In the genomic region with DNA sequence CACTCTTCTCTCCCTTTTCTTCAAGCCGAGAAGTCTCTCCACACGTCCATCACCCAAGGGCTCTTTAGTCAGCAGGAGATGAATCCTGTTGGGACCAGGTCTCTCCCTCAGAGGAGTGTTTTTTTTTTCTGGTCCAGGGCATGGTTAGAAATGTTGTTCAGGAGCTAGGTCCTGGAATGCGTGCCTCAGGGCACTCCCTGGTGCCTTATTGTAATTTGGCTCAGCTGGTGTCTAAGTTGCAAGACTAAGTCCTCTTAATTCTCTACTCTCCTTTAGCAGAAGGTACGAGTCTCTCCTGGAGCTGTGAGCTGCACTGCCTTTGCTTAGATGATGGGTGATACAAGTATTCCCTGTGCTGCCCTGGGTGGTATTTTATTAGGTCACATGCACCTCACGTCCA, we compare ENCODE assay signal across 39 cellular contexts.
"Had no signal": no experiment of that assay in that cellular context is flagged by ENCODE, and none has a peak within 500 bp of the region (broad histone marks: within the 10 kb centered on the region; RNA-seq: fewer than 3 reads in every experiment).

No MANE protein-coding gene starts in this region.

- H3K4me1 ChIP-seq: adrenal gland, ascending aorta, body of pancreas, breast epithelium had no signal

- H3K4me1 Mint-ChIP-seq: activated naive CD4-positive, alpha-beta T cell treated with anti-CD3 and anti-CD28 coated beads, Interleukin-2, amount 10 ng/mL, durations not matched to agents 7 days and 5 days; activated naive CD4-positive, alpha-beta T cell treated with anti-CD3 and anti-CD28 coated beads, Interleukin-2, amount 50 U/mL, for 24 hours; activated naive CD8-positive, alpha-beta T cell treated with anti-CD3 and anti-CD28 coated beads for 36 hours; activated naive CD8-positive, alpha-beta T cell treated with anti-CD3 and anti-CD28 coated beads, Interleukin-2, amount 10 ng/mL, durations not matched to agents 7 days and 5 days; activated naive CD8-positive, alpha-beta T cell treated with anti-CD3 and anti-CD28 coated beads, Interleukin-2, amount 50 U/mL, for 24 hours; brain; central memory CD8-positive, alpha-beta T cell had no signal

- H3K36me3 Mint-ChIP-seq: activated naive CD4-positive, alpha-beta T cell treated with anti-CD3 and anti-CD28 coated beads, Interleukin-2, amount 10 ng/mL, durations not matched to agents 7 days and 5 days; activated naive CD8-positive, alpha-beta T cell treated with anti-CD3 and anti-CD28 coated beads for 36 hours; activated naive CD8-positive, alpha-beta T cell treated with anti-CD3 and anti-CD28 coated beads, Interleukin-2, amount 10 ng/mL, durations not matched to agents 7 days and 5 days had no signal

- H3K27ac Mint-ChIP-seq: activated naive CD4-positive, alpha-beta T cell treated with anti-CD3 and anti-CD28 coated beads for 36 hours; activated naive CD4-positive, alpha-beta T cell treated with anti-CD3 and anti-CD28 coated beads, Interleukin-2, amount 10 ng/mL, durations not matched to agents 7 days and 5 days; activated naive CD4-positive, alpha-beta T cell treated with anti-CD3 and anti-CD28 coated beads, Interleukin-2, amount 50 U/mL, for 24 hours; activated naive CD4-positive, alpha-beta T cell treated with anti-CD3 and anti-CD28 coated beads, Interleukin-2, amount 50 U/mL, for 72 hours; activated naive CD8-positive, alpha-beta T cell; activated naive CD8-positive, alpha-beta T cell treated with anti-CD3 and anti-CD28 coated beads for 36 hours; activated naive CD8-positive, alpha-beta T cell treated with anti-CD3 and anti-CD28 coated beads, Interleukin-2, amount 10 ng/mL, durations not matched to agents 7 days and 5 days; activated naive CD8-positive, alpha-beta T cell treated with anti-CD3 and anti-CD28 coated beads, Interleukin-2, amount 50 U/mL, for 24 hours; activated T-cell treated with anti-CD3 and anti-CD28 coated beads, Interleukin-2, amount 50 U/mL, for 24 hours; activated T-cell treated with anti-CD3 and anti-CD28 coated beads, Interleukin-2, amount 50 U/mL, for 72 hours; activated T-helper 1 cell treated with anti-CD3 and anti-CD28 coated beads, Interleukin-12 subunit alpha, Interleukin-12 subunit beta, Interleukin-2, Interleukin-4 antibody, amounts not matched to agents 30 ng/mL and 10 ng/mL and 1 ng/mL, durations not matched to agents 14 hours and 24 hours and 36 hours; activated T-helper 2 cell treated with anti-CD3 and anti-CD28 coated beads, Interferon-gamma antibody, Interleukin-2, Interleukin-4, amounts not matched to agents 10 μg/mL and 5 μg/mL and 100 μg/mL, durations not matched to agents 14 hours and 24 hours and 36 hours; brain had no signal

- H3K27me3 ChIP-seq: adrenal gland, ascending aorta, body of pancreas, brain microvascular endothelial cell, breast epithelium, cardiac muscle cell had no signal

- ATAC-seq: activated naive CD4-positive, alpha-beta T cell treated with anti-CD3 and anti-CD28 coated beads, Interleukin-2, amount 50 U/mL, for 72 hours; activated naive CD8-positive, alpha-beta T cell treated with anti-CD3 and anti-CD28 coated beads, Interleukin-2, amount 50 U/mL, for 24 hours; activated T-cell treated with anti-CD3 and anti-CD28 coated beads, Interleukin-2, amount 50 U/mL, for 4 hours; activated T-cell treated with anti-CD3 and anti-CD28 coated beads, Interleukin-2, amount 50 U/mL, for 72 hours; body of pancreas had no signal

- H3K27me3 Mint-ChIP-seq: activated naive CD4-positive, alpha-beta T cell treated with anti-CD3 and anti-CD28 coated beads, Interleukin-2, amount 10 ng/mL, durations not matched to agents 7 days and 5 days; activated naive CD4-positive, alpha-beta T cell treated with anti-CD3 and anti-CD28 coated beads, Interleukin-2, amount 50 U/mL, for 24 hours; activated naive CD8-positive, alpha-beta T cell; activated naive CD8-positive, alpha-beta T cell treated with anti-CD3 and anti-CD28 coated beads for 36 hours; activated naive CD8-positive, alpha-beta T cell treated with anti-CD3 and anti-CD28 coated beads, Interleukin-2, amount 10 ng/mL, durations not matched to agents 7 days and 5 days; activated naive CD8-positive, alpha-beta T cell treated with anti-CD3 and anti-CD28 coated beads, Interleukin-2, amount 50 U/mL, for 24 hours; activated T-cell treated with anti-CD3 and anti-CD28 coated beads, Interleukin-2, amount 50 U/mL, for 24 hours; brain; central memory CD8-positive, alpha-beta T cell had no signal

- FAIRE-seq: astrocyte, bronchial epithelial cell had no signal

- H3K4me3 ChIP-seq: adrenal gland, ascending aorta, body of pancreas, breast epithelium, cardiac muscle cell had no signal

- DNase-seq: activated effector memory CD4-positive, alpha-beta T cell treated with Interleukin-2 at 50 U/mL for 16 hours; activated gamma-delta T cell; activated gamma-delta T cell treated with Interleukin-2 at 50 U/mL for 16 hours; activated naive CD4-positive, alpha-beta T cell; activated naive CD4-positive, alpha-beta T cell treated with anti-CD3 and anti-CD28 coated beads for 36 hours; activated naive CD4-positive, alpha-beta T cell treated with anti-CD3 and anti-CD28 coated beads, Interleukin-2, amount 10 ng/mL, durations not matched to agents 7 days and 5 days; activated naive CD4-positive, alpha-beta T cell treated with anti-CD3 and anti-CD28 coated beads, Interleukin-2, amount 50 U/mL, for 16 hours; activated naive CD4-positive, alpha-beta T cell treated with Interleukin-2 at 50 U/mL for 16 hours; activated naive CD8-positive, alpha-beta T cell treated with anti-CD3 and anti-CD28 coated beads for 36 hours; activated naive CD8-positive, alpha-beta T cell treated with anti-CD3 and anti-CD28 coated beads, Interleukin-2, amount 10 ng/mL, durations not matched to agents 7 days and 5 days; activated naive CD8-positive, alpha-beta T cell treated with anti-CD3 and anti-CD28 coated beads, Interleukin-2, amount 50 U/mL, for 24 hours; activated T-cell treated with anti-CD3 and anti-CD28 coated beads for 4 hours; activated T-cell treated with anti-CD3 and anti-CD28 coated beads, Interleukin-2, amount 50 U/mL, for 1 hour; activated T-cell treated with anti-CD3 and anti-CD28 coated beads, Interleukin-2, amount 50 U/mL, for 24 hours; activated T-cell treated with anti-CD3 and anti-CD28 coated beads, Interleukin-2, amount 50 U/mL, for 4 hours; activated T-cell treated with anti-CD3 and anti-CD28 coated beads, Interleukin-2, amount 50 U/mL, for 48 hours; activated T-cell treated with anti-CD3 and anti-CD28 coated beads, Interleukin-2, amount 50 U/mL, for 72 hours; adrenal gland; amniotic stem cell; amygdala; anterior cingulate cortex; aorta; body of pancreas; brain microvascular endothelial cell; caudate nucleus; central memory CD4-positive, alpha-beta T cell; cerebellar nuclear complex had no signal

- H3K27ac ChIP-seq: adrenal gland, ascending aorta, body of pancreas, brain microvascular endothelial cell, breast epithelium, cardiac muscle cell had no signal

- H3K36me3 ChIP-seq: adrenal gland, brain microvascular endothelial cell, breast epithelium, cardiac muscle cell had no signal

- H3K4me3 Mint-ChIP-seq: activated naive CD4-positive, alpha-beta T cell treated with anti-CD3 and anti-CD28 coated beads for 36 hours; activated naive CD4-positive, alpha-beta T cell treated with anti-CD3 and anti-CD28 coated beads, Interleukin-2, amount 10 ng/mL, durations not matched to agents 7 days and 5 days; activated naive CD4-positive, alpha-beta T cell treated with anti-CD3 and anti-CD28 coated beads, Interleukin-2, amount 50 U/mL, for 24 hours; activated naive CD8-positive, alpha-beta T cell; activated naive CD8-positive, alpha-beta T cell treated with anti-CD3 and anti-CD28 coated beads for 36 hours; activated naive CD8-positive, alpha-beta T cell treated with anti-CD3 and anti-CD28 coated beads, Interleukin-2, amount 10 ng/mL, durations not matched to agents 7 days and 5 days; activated naive CD8-positive, alpha-beta T cell treated with anti-CD3 and anti-CD28 coated beads, Interleukin-2, amount 50 U/mL, for 24 hours; activated T-cell treated with anti-CD3 and anti-CD28 coated beads, Interleukin-2, amount 50 U/mL, for 24 hours; activated T-cell treated with anti-CD3 and anti-CD28 coated beads, Interleukin-2, amount 50 U/mL, for 4 hours; activated T-cell treated with anti-CD3 and anti-CD28 coated beads, Interleukin-2, amount 50 U/mL, for 72 hours; activated T-helper 1 cell treated with anti-CD3 and anti-CD28 coated beads, Interleukin-12 subunit alpha, Interleukin-12 subunit beta, Interleukin-2, Interleukin-4 antibody, amounts not matched to agents 30 ng/mL and 10 ng/mL and 1 ng/mL, durations not matched to agents 14 hours and 24 hours and 36 hours; brain; central memory CD8-positive, alpha-beta T cell had no signal
